Comparison of ENCODE assay signal across 1 cellular context in genomic region chr3:197501879-197502620, GRCh38.
A peak's percentile ranks its signal among the peaks of the same experiment; 100 is the strongest.
TF ChIP-seq lines count a peak whose summit lies in the region.

No MANE protein-coding gene starts in this region.

TF ChIP-seq in GM12878, 131 proteins besides CTCF, POLR2A, EP300 and RAD21 (continued from another document):
- TF ChIP-seq ZNF592 (IDR thresholded peaks at IDR 0.05) (no peak), SMC3 (IDR thresholded peaks at IDR 0.05; ENCODE audit: borderline replicate concordance, low read length) (peak; percentile 74), STAT1 (conservative IDR thresholded peaks at IDR 0.05) (no peak), E2F8 (IDR thresholded peaks at IDR 0.05; ENCODE audit: low read depth, partially characterized antibody) (no peak), NR2C2 (IDR thresholded peaks at IDR 0.05; ENCODE audit: borderline replicate concordance, control insufficient read depth, insufficient read length, low read depth) (no peak), TBL1XR1 (IDR thresholded peaks at IDR 0.05; ENCODE audit: low read depth, low read length) (no peak), IRF4 (IDR thresholded peaks at IDR 0.05; ENCODE audit: low read depth, low read length) (peak; percentile 78), MEF2A (IDR thresholded peaks at IDR 0.05; ENCODE audit: insufficient read depth, low read depth, low read length) (0 out of 2 replicates have a peak, but pooled peaks have one; percentile 34), ZNF217 (IDR thresholded peaks at IDR 0.05) (no peak), CBFB (IDR thresholded peaks at IDR 0.05; ENCODE audit: low read depth) (no peak), RCOR1 (conservative IDR thresholded peaks at IDR 0.05; ENCODE audit: low read depth, low read length) (no peak), NBN (IDR thresholded peaks at IDR 0.05) (no peak), POU2F2 (IDR thresholded peaks at IDR 0.05; ENCODE audit: borderline replicate concordance, low read depth, low read length) (peak; percentile 14; the same call in 1 of the 3 replicates), ATF3 (IDR thresholded peaks at IDR 0.05; ENCODE audit: borderline replicate concordance, extremely low read depth, low read depth, low read length) (no peak), ETV6 (conservative IDR thresholded peaks at IDR 0.05 in 1 of 2, IDR thresholded peaks at IDR 0.05 in 1 of 2; ENCODE audit: borderline replicate concordance in 1 of 2, low read depth in 1 of 2) (0 out of 4 replicates have a peak, but pooled peaks of 1 of the 2 experiments have one; percentile 38), EZH2 (IDR thresholded peaks at IDR 0.05; ENCODE audit: borderline replicate concordance, control insufficient read depth, low read depth, low read length) (no peak), RELB (IDR thresholded peaks at IDR 0.05; ENCODE audit: low read depth) (no peak), PAX5 (IDR thresholded peaks at IDR 0.05; ENCODE audit: borderline replicate concordance, low read depth, low read length) (peak; percentile 8; the same call in 1 of the 2 replicates), IKZF2 (IDR thresholded peaks at IDR 0.05) (no peak), HDAC2 (IDR thresholded peaks at IDR 0.05) (no peak), CHD1 (IDR thresholded peaks at IDR 0.05; ENCODE audit: low read depth, low read length) (no peak), MYB (IDR thresholded peaks at IDR 0.05; ENCODE audit: borderline replicate concordance, low read depth, low read length) (no peak), MXI1 (IDR thresholded peaks at IDR 0.05; ENCODE audit: low read depth, low read length) (no peak)
TF ChIP-seq in GM12878: peak in this region for 14.
